ENCODE assay signal across 40 cellular contexts in the genomic region with DNA sequence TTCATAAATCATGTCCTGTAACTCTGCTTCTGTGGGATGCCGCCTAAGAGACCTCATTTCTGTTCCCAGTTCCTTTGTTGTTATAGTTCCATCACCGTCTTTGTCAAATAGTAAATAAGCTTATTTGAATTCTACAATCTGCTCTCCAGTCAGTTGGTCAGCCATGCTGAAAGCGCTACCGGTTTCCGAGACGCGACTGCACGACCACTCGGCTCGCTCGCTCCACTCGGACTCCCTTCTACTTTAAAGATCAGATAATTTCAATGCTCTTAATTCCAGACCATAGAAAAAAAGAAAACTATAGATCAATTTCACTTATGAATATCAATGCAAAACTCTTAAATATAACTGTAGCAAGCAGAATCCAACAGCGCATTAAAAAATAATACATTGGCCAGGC.
"Had no signal": no experiment of that assay in that cellular context is flagged by ENCODE, and none has a peak within 500 bp of the region (broad histone marks: within the 10 kb centered on the region; RNA-seq: fewer than 3 reads in every experiment).

No MANE protein-coding gene starts in this region.

- FAIRE-seq: bronchial epithelial cell, TTC549 had no signal

- H3K4me1 ChIP-seq: ascending aorta had no signal

- H3K4me3 ChIP-seq: ascending aorta, cardiac muscle cell had no signal

- H3K4me1 Mint-ChIP-seq: activated CD4-positive, alpha-beta memory T cell treated with anti-CD3 and anti-CD28 coated beads, Interleukin-2, amount 10 ng/mL, durations not matched to agents 7 days and 5 days; activated CD4-positive, alpha-beta T cell treated with anti-CD3 and anti-CD28 coated beads for 36 hours; activated CD4-positive, alpha-beta T cell treated with anti-CD3 and anti-CD28 coated beads, Interleukin-2, amount 10 ng/mL, durations not matched to agents 7 days and 5 days; activated CD8-positive, alpha-beta memory T cell treated with anti-CD3 and anti-CD28 coated beads, Interleukin-2, amount 10 ng/mL, durations not matched to agents 7 days and 5 days; activated naive CD4-positive, alpha-beta T cell treated with anti-CD3 and anti-CD28 coated beads, Interleukin-2, amount 10 ng/mL, durations not matched to agents 7 days and 5 days; activated naive CD4-positive, alpha-beta T cell treated with anti-CD3 and anti-CD28 coated beads, Interleukin-2, amount 50 U/mL, for 24 hours; activated naive CD8-positive, alpha-beta T cell treated with anti-CD3 and anti-CD28 coated beads, Interleukin-2, amount 10 ng/mL, durations not matched to agents 7 days and 5 days; activated naive CD8-positive, alpha-beta T cell treated with anti-CD3 and anti-CD28 coated beads, Interleukin-2, amount 50 U/mL, for 24 hours; brain; central memory CD8-positive, alpha-beta T cell; WTC11 had no signal

- ATAC-seq: activated CD4-positive, alpha-beta T cell treated with anti-CD3 and anti-CD28 coated beads for 36 hours; activated CD4-positive, CD25-positive, alpha-beta regulatory T cell treated with anti-CD3 and anti-CD28 coated beads, Interleukin-2, amount 50 U/mL, for 24 hours; activated CD8-positive, alpha-beta memory T cell treated with anti-CD3 and anti-CD28 coated beads, Interleukin-2, amount 10 ng/mL, durations not matched to agents 7 days and 5 days; activated CD8-positive, alpha-beta T cell treated with anti-CD3 and anti-CD28 coated beads, Interleukin-2, amount 10 ng/mL, durations not matched to agents 7 days and 5 days; activated naive CD8-positive, alpha-beta T cell treated with anti-CD3 and anti-CD28 coated beads, Interleukin-2, amount 50 U/mL, for 24 hours; WTC11 had no signal

- H3K4me3 Mint-ChIP-seq: activated CD4-positive, alpha-beta memory T cell treated with anti-CD3 and anti-CD28 coated beads, Interleukin-2, amount 10 ng/mL, durations not matched to agents 7 days and 5 days; activated CD4-positive, alpha-beta T cell treated with anti-CD3 and anti-CD28 coated beads for 36 hours; activated CD4-positive, alpha-beta T cell treated with anti-CD3 and anti-CD28 coated beads, Interleukin-2, amount 10 ng/mL, durations not matched to agents 7 days and 5 days; activated CD8-positive, alpha-beta memory T cell treated with anti-CD3 and anti-CD28 coated beads, Interleukin-2, amount 10 ng/mL, durations not matched to agents 7 days and 5 days; activated CD8-positive, alpha-beta T cell treated with anti-CD3 and anti-CD28 coated beads, Interleukin-2, amount 10 ng/mL, durations not matched to agents 7 days and 5 days; activated naive CD4-positive, alpha-beta T cell treated with anti-CD3 and anti-CD28 coated beads, Interleukin-2, amount 10 ng/mL, durations not matched to agents 7 days and 5 days; activated naive CD4-positive, alpha-beta T cell treated with anti-CD3 and anti-CD28 coated beads, Interleukin-2, amount 50 U/mL, for 24 hours; activated naive CD8-positive, alpha-beta T cell; activated naive CD8-positive, alpha-beta T cell treated with anti-CD3 and anti-CD28 coated beads, Interleukin-2, amount 10 ng/mL, durations not matched to agents 7 days and 5 days; activated naive CD8-positive, alpha-beta T cell treated with anti-CD3 and anti-CD28 coated beads, Interleukin-2, amount 50 U/mL, for 24 hours; activated T-cell treated with anti-CD3 and anti-CD28 coated beads, Interleukin-2, amount 50 U/mL, for 24 hours; brain; central memory CD8-positive, alpha-beta T cell; T-helper 1 cell treated with Interleukin-12 subunit alpha and Interleukin-12 subunit beta and Interleukin-4 antibody, amounts not matched to agents 30 μg/mL and 1 μg/mL, for 36 hours; T-helper 2 cell treated with Interferon-gamma antibody and Interleukin-4, amounts not matched to agents 5 μg/mL and 100 μg/mL, for 36 hours; WTC11 had no signal

- H3K27me3 ChIP-seq: ascending aorta, cardiac muscle cell had no signal

- H3K36me3 ChIP-seq: ascending aorta, cardiac muscle cell had no signal

- H3K9me3 ChIP-seq: ascending aorta had no signal

- DNase-seq: activated CD4-positive, alpha-beta memory T cell treated with anti-CD3 and anti-CD28 coated beads, Interleukin-2, amount 10 ng/mL, durations not matched to agents 7 days and 5 days; activated CD4-positive, alpha-beta T cell treated with anti-CD3 and anti-CD28 coated beads for 1 hour; activated CD4-positive, alpha-beta T cell treated with anti-CD3 and anti-CD28 coated beads for 36 hours; activated CD4-positive, alpha-beta T cell treated with anti-CD3 and anti-CD28 coated beads for 48 hours; activated CD4-positive, alpha-beta T cell treated with anti-CD3 and anti-CD28 coated beads, Interleukin-2, amount 10 ng/mL, durations not matched to agents 7 days and 5 days; activated CD4-positive, alpha-beta T cell treated with anti-CD3 and anti-CD28 coated beads, Interleukin-2, amount 50 U/mL, for 48 hours; activated CD4-positive, CD25-positive, alpha-beta regulatory T cell; activated CD8-positive, alpha-beta memory T cell treated with anti-CD3 and anti-CD28 coated beads for 24 hours; activated CD8-positive, alpha-beta memory T cell treated with anti-CD3 and anti-CD28 coated beads, Interleukin-2, amount 10 ng/mL, durations not matched to agents 7 days and 5 days; activated CD8-positive, alpha-beta memory T cell treated with anti-CD3 and anti-CD28 coated beads, Interleukin-2, amount 50 U/mL, for 48 hours; activated CD8-positive, alpha-beta T cell treated with anti-CD3 and anti-CD28 coated beads, Interleukin-2, amount 10 ng/mL, durations not matched to agents 7 days and 5 days; activated effector memory CD4-positive, alpha-beta T cell treated with Interleukin-2 at 50 U/mL for 16 hours; activated gamma-delta T cell; activated naive CD4-positive, alpha-beta T cell treated with anti-CD3 and anti-CD28 coated beads, Interleukin-2, amount 10 ng/mL, durations not matched to agents 7 days and 5 days; activated naive CD4-positive, alpha-beta T cell treated with Interleukin-2 at 50 U/mL for 16 hours; activated naive CD8-positive, alpha-beta T cell treated with anti-CD3 and anti-CD28 coated beads, Interleukin-2, amount 10 ng/mL, durations not matched to agents 7 days and 5 days; activated naive CD8-positive, alpha-beta T cell treated with anti-CD3 and anti-CD28 coated beads, Interleukin-2, amount 50 U/mL, for 24 hours; activated T-cell treated with anti-CD3 and anti-CD28 coated beads, Interleukin-2, amount 50 U/mL, for 24 hours; activated T-cell treated with anti-CD3 and anti-CD28 coated beads, Interleukin-2, amount 50 U/mL, for 48 hours; amygdala; anterior cingulate cortex; caudate nucleus; cerebellar nuclear complex; T-helper 1 cell; T-helper 2 cell; T-helper 9 cell had no signal

- H3K27ac Mint-ChIP-seq: activated CD4-positive, alpha-beta memory T cell treated with anti-CD3 and anti-CD28 coated beads, Interleukin-2, amount 10 ng/mL, durations not matched to agents 7 days and 5 days; activated CD4-positive, alpha-beta T cell treated with anti-CD3 and anti-CD28 coated beads for 36 hours; activated CD4-positive, alpha-beta T cell treated with anti-CD3 and anti-CD28 coated beads, Interleukin-2, amount 10 ng/mL, durations not matched to agents 7 days and 5 days; activated CD8-positive, alpha-beta memory T cell treated with anti-CD3 and anti-CD28 coated beads, Interleukin-2, amount 10 ng/mL, durations not matched to agents 7 days and 5 days; activated CD8-positive, alpha-beta T cell treated with anti-CD3 and anti-CD28 coated beads, Interleukin-2, amount 10 ng/mL, durations not matched to agents 7 days and 5 days; activated naive CD4-positive, alpha-beta T cell treated with anti-CD3 and anti-CD28 coated beads, Interleukin-2, amount 10 ng/mL, durations not matched to agents 7 days and 5 days; activated naive CD4-positive, alpha-beta T cell treated with anti-CD3 and anti-CD28 coated beads, Interleukin-2, amount 50 U/mL, for 24 hours; activated naive CD8-positive, alpha-beta T cell; activated naive CD8-positive, alpha-beta T cell treated with anti-CD3 and anti-CD28 coated beads, Interleukin-2, amount 10 ng/mL, durations not matched to agents 7 days and 5 days; activated naive CD8-positive, alpha-beta T cell treated with anti-CD3 and anti-CD28 coated beads, Interleukin-2, amount 50 U/mL, for 24 hours; activated T-cell treated with anti-CD3 and anti-CD28 coated beads, Interleukin-2, amount 50 U/mL, for 24 hours; activated T-helper 2 cell treated with anti-CD3 and anti-CD28 coated beads, Interferon-gamma antibody, Interleukin-2, Interleukin-4, amounts not matched to agents 10 μg/mL and 5 μg/mL and 100 μg/mL, durations not matched to agents 14 hours and 24 hours and 36 hours; brain; T-helper 1 cell treated with Interleukin-12 subunit alpha and Interleukin-12 subunit beta and Interleukin-4 antibody, amounts not matched to agents 30 μg/mL and 1 μg/mL, for 36 hours; T-helper 2 cell treated with Interferon-gamma antibody and Interleukin-4, amounts not matched to agents 5 μg/mL and 100 μg/mL, for 36 hours; WTC11 had no signal

- H3K9me3 Mint-ChIP-seq: activated CD4-positive, alpha-beta memory T cell treated with anti-CD3 and anti-CD28 coated beads, Interleukin-2, amount 10 ng/mL, durations not matched to agents 7 days and 5 days; activated CD4-positive, alpha-beta T cell treated with anti-CD3 and anti-CD28 coated beads, Interleukin-2, amount 10 ng/mL, durations not matched to agents 7 days and 5 days; activated naive CD4-positive, alpha-beta T cell treated with anti-CD3 and anti-CD28 coated beads, Interleukin-2, amount 10 ng/mL, durations not matched to agents 7 days and 5 days; activated naive CD4-positive, alpha-beta T cell treated with anti-CD3 and anti-CD28 coated beads, Interleukin-2, amount 50 U/mL, for 24 hours; activated naive CD8-positive, alpha-beta T cell treated with anti-CD3 and anti-CD28 coated beads, Interleukin-2, amount 10 ng/mL, durations not matched to agents 7 days and 5 days; activated naive CD8-positive, alpha-beta T cell treated with anti-CD3 and anti-CD28 coated beads, Interleukin-2, amount 50 U/mL, for 24 hours; activated T-cell treated with anti-CD3 and anti-CD28 coated beads, Interleukin-2, amount 50 U/mL, for 24 hours; activated T-helper 2 cell treated with anti-CD3 and anti-CD28 coated beads, Interferon-gamma antibody, Interleukin-2, Interleukin-4, amounts not matched to agents 10 μg/mL and 5 μg/mL and 100 μg/mL, durations not matched to agents 14 hours and 24 hours and 36 hours; brain; central memory CD8-positive, alpha-beta T cell; T-helper 1 cell treated with Interleukin-12 subunit alpha and Interleukin-12 subunit beta and Interleukin-4 antibody, amounts not matched to agents 30 μg/mL and 1 μg/mL, for 36 hours; T-helper 2 cell treated with Interferon-gamma antibody and Interleukin-4, amounts not matched to agents 5 μg/mL and 100 μg/mL, for 36 hours; WTC11 had no signal

- H3K36me3 Mint-ChIP-seq: activated CD8-positive, alpha-beta memory T cell treated with anti-CD3 and anti-CD28 coated beads, Interleukin-2, amount 10 ng/mL, durations not matched to agents 7 days and 5 days; activated naive CD4-positive, alpha-beta T cell treated with anti-CD3 and anti-CD28 coated beads, Interleukin-2, amount 10 ng/mL, durations not matched to agents 7 days and 5 days; activated naive CD4-positive, alpha-beta T cell treated with anti-CD3 and anti-CD28 coated beads, Interleukin-2, amount 50 U/mL, for 24 hours; activated naive CD8-positive, alpha-beta T cell; activated naive CD8-positive, alpha-beta T cell treated with anti-CD3 and anti-CD28 coated beads, Interleukin-2, amount 10 ng/mL, durations not matched to agents 7 days and 5 days; brain; WTC11 had no signal

- H3K27ac ChIP-seq: ascending aorta, cardiac muscle cell, VCaP had no signal
